Comparison of ENCODE assay signal across 8 cellular contexts in genomic region chr6:29926795-29927427, GRCh38. TPM values are rescaled to one million over a fixed set of nuclear protein-coding genes. Genes with fewer than 3 reads are reported as not detected.
DNase-seq lines count a peak whose midpoint lies in the region; ATAC-seq lines count a peak whose summit lies in the region.

No MANE protein-coding gene starts in this region.

- peak overlapping the region in 1 of 2 donors; percentile 72 for H3K27ac ChIP-seq in aorta (ENCODE audit: low read depth in 1 of 2, low read length in 2 of 2)

- DNase-seq in GDM1 (lab: John Stamatoyannopoulos, UW) (peak; percentile 70), RKO (ENCODE audit: low spot score) (peak; percentile 91), glomerular visceral epithelial cell (ENCODE audit: extremely low spot score) (peak; percentile 50), renal cortical epithelial cell (ENCODE audit: low read depth) (peak; percentile 26), aorta (peak; percentile 89 to 91), cortex of kidney (lab: John Stamatoyannopoulos, UW) (no peak)
- DNase-seq in activated naive CD4-positive, alpha-beta T cell treated with Interleukin-2 at 50 U/mL for 16 hours: peak; percentile 84

- intact Hi-C loops in aorta (cut with DNase I): loop anchor here (1.0 to 5.0 kb wide), 3 partner anchors 40 to 50 kb away; no protein-coding TSS in a partner anchor

- no peaks in the 10 kb centered on the region for H3K9me3 ChIP-seq in aorta (ENCODE audit: control insufficient read depth, low read length)

- ATAC-seq in HG02938 (IDR thresholded peaks at IDR 0.05; ENCODE audit: unreplicated experiment) (peak; percentile 74), aorta (ENCODE audit: low FRiP score) (peak; percentile 93)

- H3K4me1 ChIP-seq in aorta (ENCODE audit: control insufficient read depth in 1 of 2, insufficient read depth in 2 of 2, low read length in 2 of 2): no peaks in the 10 kb centered on the region

- 2 to 7% methylated on average over 32 to 54 of the region's 54 CpGs for WGBS in aorta, 2 donors

- peak overlapping the region; percentile 38 to 56 for H3K4me3 ChIP-seq in aorta (ENCODE audit: low read length in 2 of 2)

- H3K36me3 ChIP-seq in aorta (ENCODE audit: control insufficient read depth in 1 of 2, insufficient read depth in 2 of 2, low read length in 1 of 2): no peaks in the 10 kb centered on the region

- no peaks in the 10 kb centered on the region for H3K27me3 ChIP-seq in aorta (ENCODE audit: control insufficient read depth in 1 of 2, insufficient read depth in 2 of 2, low read length in 1 of 2)

RNA-seq across cellular contexts. Expression of gene HLA-A, which starts 15.4 kb away (rescaled TPM):
- 611 and 802 TPM in 2 replicates for total RNA-seq in renal cortical epithelial cell
- 100 to 1,000 TPM; 468 to 599 TPM for total RNA-seq in aorta
- polyA plus RNA-seq in aorta: 100 to 1,000 TPM; 216 to 526 TPM
